ENCODE assay signal across 2 cellular contexts in the genomic region with DNA sequence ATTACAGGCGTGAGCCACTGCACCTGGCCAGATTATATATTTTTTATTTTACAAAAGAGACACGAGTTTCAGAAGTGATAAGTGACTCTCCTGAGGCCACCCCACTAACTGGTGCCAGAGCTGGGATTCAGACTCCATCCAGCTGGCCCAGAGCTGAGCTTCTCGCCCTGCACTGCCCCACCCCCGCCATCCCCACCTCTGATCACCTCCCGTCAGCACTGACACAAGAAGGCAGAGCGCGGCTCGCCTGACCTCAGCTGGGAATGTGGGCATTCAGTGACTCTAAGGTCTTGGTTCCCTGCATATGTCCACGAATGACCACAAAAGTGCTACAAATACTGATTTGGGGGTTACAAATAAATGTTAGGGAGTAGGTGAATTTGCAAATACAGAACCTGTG.
TF ChIP-seq lines count a peak whose summit lies in the region.

No MANE protein-coding gene starts in this region.

TF ChIP-seq in GM23338, 12 proteins besides CTCF, POLR2A, EP300 and RAD21 (continued from another document):
- TF ChIP-seq, protein P1, sequence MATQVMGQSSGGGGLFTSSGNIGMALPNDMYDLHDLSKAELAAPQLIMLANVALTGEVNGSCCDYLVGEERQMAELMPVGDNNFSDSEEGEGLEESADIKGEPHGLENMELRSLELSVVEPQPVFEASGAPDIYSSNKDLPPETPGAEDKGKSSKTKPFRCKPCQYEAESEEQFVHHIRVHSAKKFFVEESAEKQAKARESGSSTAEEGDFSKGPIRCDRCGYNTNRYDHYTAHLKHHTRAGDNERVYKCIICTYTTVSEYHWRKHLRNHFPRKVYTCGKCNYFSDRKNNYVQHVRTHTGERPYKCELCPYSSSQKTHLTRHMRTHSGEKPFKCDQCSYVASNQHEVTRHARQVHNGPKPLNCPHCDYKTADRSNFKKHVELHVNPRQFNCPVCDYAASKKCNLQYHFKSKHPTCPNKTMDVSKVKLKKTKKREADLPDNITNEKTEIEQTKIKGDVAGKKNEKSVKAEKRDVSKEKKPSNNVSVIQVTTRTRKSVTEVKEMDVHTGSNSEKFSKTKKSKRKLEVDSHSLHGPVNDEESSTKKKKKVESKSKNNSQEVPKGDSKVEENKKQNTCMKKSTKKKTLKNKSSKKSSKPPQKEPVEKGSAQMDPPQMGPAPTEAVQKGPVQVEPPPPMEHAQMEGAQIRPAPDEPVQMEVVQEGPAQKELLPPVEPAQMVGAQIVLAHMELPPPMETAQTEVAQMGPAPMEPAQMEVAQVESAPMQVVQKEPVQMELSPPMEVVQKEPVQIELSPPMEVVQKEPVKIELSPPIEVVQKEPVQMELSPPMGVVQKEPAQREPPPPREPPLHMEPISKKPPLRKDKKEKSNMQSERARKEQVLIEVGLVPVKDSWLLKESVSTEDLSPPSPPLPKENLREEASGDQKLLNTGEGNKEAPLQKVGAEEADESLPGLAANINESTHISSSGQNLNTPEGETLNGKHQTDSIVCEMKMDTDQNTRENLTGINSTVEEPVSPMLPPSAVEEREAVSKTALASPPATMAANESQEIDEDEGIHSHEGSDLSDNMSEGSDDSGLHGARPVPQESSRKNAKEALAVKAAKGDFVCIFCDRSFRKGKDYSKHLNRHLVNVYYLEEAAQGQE (IDR thresholded peaks at IDR 0.05; ENCODE audit: unreplicated experiment) = no peak
- no peak for TF ChIP-seq CREB1 (CRISPR knock-in tag; IDR thresholded peaks at IDR 0.05; ENCODE audit: low read depth)
- TF ChIP-seq NANOG (IDR thresholded peaks at IDR 0.05; ENCODE audit: borderline replicate concordance) = no peak

TF ChIP-seq in WTC11, 78 proteins besides CTCF, POLR2A, EP300 and RAD21 (continued from another document):
- TF ChIP-seq ZNF138 (CRISPR knock-in tag; conservative IDR thresholded peaks at IDR 0.05) = no peak
- TF ChIP-seq IRF2 (CRISPR knock-in tag; IDR thresholded peaks at IDR 0.05; ENCODE audit: borderline replicate concordance, low read depth) = no peak
- no peak for TF ChIP-seq ZBTB43 (CRISPR knock-in tag; IDR thresholded peaks at IDR 0.05)
- no peak for TF ChIP-seq ZNF671 (CRISPR knock-in tag; IDR thresholded peaks at IDR 0.05)
- no peak for TF ChIP-seq FOXJ3 (CRISPR knock-in tag; IDR thresholded peaks at IDR 0.05; ENCODE audit: borderline replicate concordance)
- no peak for TF ChIP-seq NR2C2 (CRISPR knock-in tag; IDR thresholded peaks at IDR 0.05)
- no peak for TF ChIP-seq ZNF219 (CRISPR knock-in tag; IDR thresholded peaks at IDR 0.05; ENCODE audit: borderline replicate concordance)
- TF ChIP-seq GRHL2 (CRISPR knock-in tag; IDR thresholded peaks at IDR 0.05; ENCODE audit: insufficient replicate concordance, severe bottlenecking) = no peak
- no peak for TF ChIP-seq ATF3 (CRISPR knock-in tag; conservative IDR thresholded peaks at IDR 0.05)
- no peak for TF ChIP-seq ELF4 (CRISPR knock-in tag; IDR thresholded peaks at IDR 0.05; ENCODE audit: low read depth)
- TF ChIP-seq SOX15 (CRISPR knock-in tag; IDR thresholded peaks at IDR 0.05) = no peak
- TF ChIP-seq, protein P2, sequence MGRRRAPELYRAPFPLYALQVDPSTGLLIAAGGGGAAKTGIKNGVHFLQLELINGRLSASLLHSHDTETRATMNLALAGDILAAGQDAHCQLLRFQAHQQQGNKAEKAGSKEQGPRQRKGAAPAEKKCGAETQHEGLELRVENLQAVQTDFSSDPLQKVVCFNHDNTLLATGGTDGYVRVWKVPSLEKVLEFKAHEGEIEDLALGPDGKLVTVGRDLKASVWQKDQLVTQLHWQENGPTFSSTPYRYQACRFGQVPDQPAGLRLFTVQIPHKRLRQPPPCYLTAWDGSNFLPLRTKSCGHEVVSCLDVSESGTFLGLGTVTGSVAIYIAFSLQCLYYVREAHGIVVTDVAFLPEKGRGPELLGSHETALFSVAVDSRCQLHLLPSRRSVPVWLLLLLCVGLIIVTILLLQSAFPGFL (CRISPR knock-in tag; IDR thresholded peaks at IDR 0.05; ENCODE audit: borderline replicate concordance) = no peak
- no peak for TF ChIP-seq MLX (CRISPR knock-in tag; IDR thresholded peaks at IDR 0.05)
- no peak for TF ChIP-seq ATF6 (CRISPR knock-in tag; IDR thresholded peaks at IDR 0.05)
- no peak for TF ChIP-seq PRRX2 (CRISPR knock-in tag; IDR thresholded peaks at IDR 0.05)
- TF ChIP-seq ZNF317 (CRISPR knock-in tag; IDR thresholded peaks at IDR 0.05; ENCODE audit: borderline replicate concordance, low read depth) = no peak
